In genomic region chr10:78261291-78261690, GRCh38 we compare ENCODE assay signal across 32 cellular contexts.
"Had no signal": no experiment of that assay in that cellular context is flagged by ENCODE, and none has a peak within 500 bp of the region (broad histone marks: within the 10 kb centered on the region; RNA-seq: fewer than 3 reads in every experiment).

No MANE protein-coding gene starts in this region.

- H3K36me3 ChIP-seq: adrenal gland, gastroesophageal sphincter, heart left ventricle, pancreas, uterus had no signal

- H3K27me3 Mint-ChIP-seq: activated CD4-positive, alpha-beta memory T cell treated with anti-CD3 and anti-CD28 coated beads for 36 hours; activated naive CD8-positive, alpha-beta T cell treated with anti-CD3 and anti-CD28 coated beads for 36 hours had no signal

- ATAC-seq: body of pancreas; gastroesophageal sphincter; left colon; naive thymus-derived CD4-positive, alpha-beta T cell; pancreas; psoas muscle had no signal

- H3K27ac ChIP-seq: adrenal gland, body of pancreas, coronary artery, gastroesophageal sphincter, heart left ventricle, pancreas, psoas muscle, testis, uterus had no signal

- H3K4me3 Mint-ChIP-seq: activated CD4-positive, alpha-beta memory T cell treated with anti-CD3 and anti-CD28 coated beads for 36 hours; activated CD4-positive, alpha-beta T cell treated with anti-CD3 and anti-CD28 coated beads, Interleukin-2, amount 10 ng/mL, durations not matched to agents 24 days and 14 days; activated naive CD4-positive, alpha-beta T cell treated with anti-CD3 and anti-CD28 coated beads for 36 hours; activated naive CD8-positive, alpha-beta T cell treated with anti-CD3 and anti-CD28 coated beads for 36 hours; activated T-helper 1 cell treated with anti-CD3 and anti-CD28 coated beads, Interleukin-12 subunit alpha, Interleukin-12 subunit beta, Interleukin-2, Interleukin-4 antibody, amounts not matched to agents 30 ng/mL and 10 ng/mL and 1 ng/mL, durations not matched to agents 14 hours and 24 hours and 36 hours; immature natural killer cell; naive thymus-derived CD4-positive, alpha-beta T cell; type B pancreatic cell had no signal

- H3K4me3 ChIP-seq: adrenal gland, body of pancreas, coronary artery, dorsolateral prefrontal cortex, gastroesophageal sphincter, heart left ventricle, pancreas, psoas muscle, testis, uterus had no signal

- H3K27ac Mint-ChIP-seq: activated CD4-positive, alpha-beta memory T cell treated with anti-CD3 and anti-CD28 coated beads for 36 hours; activated CD4-positive, alpha-beta T cell treated with anti-CD3 and anti-CD28 coated beads, Interleukin-2, amount 10 ng/mL, durations not matched to agents 24 days and 14 days; activated naive CD4-positive, alpha-beta T cell treated with anti-CD3 and anti-CD28 coated beads for 36 hours; activated naive CD8-positive, alpha-beta T cell treated with anti-CD3 and anti-CD28 coated beads for 36 hours; activated T-helper 1 cell treated with anti-CD3 and anti-CD28 coated beads, Interleukin-12 subunit alpha, Interleukin-12 subunit beta, Interleukin-2, Interleukin-4 antibody, amounts not matched to agents 30 ng/mL and 10 ng/mL and 1 ng/mL, durations not matched to agents 14 hours and 24 hours and 36 hours; immature natural killer cell; naive thymus-derived CD4-positive, alpha-beta T cell had no signal

- H3K9me3 ChIP-seq: adrenal gland, body of pancreas, gastroesophageal sphincter, heart left ventricle, pancreas, psoas muscle, testis, uterus had no signal

- H3K36me3 Mint-ChIP-seq: activated CD4-positive, alpha-beta memory T cell treated with anti-CD3 and anti-CD28 coated beads for 36 hours; activated naive CD8-positive, alpha-beta T cell treated with anti-CD3 and anti-CD28 coated beads for 36 hours; immature natural killer cell; naive thymus-derived CD4-positive, alpha-beta T cell; type B pancreatic cell had no signal

- H3K4me1 Mint-ChIP-seq: activated CD4-positive, alpha-beta T cell treated with anti-CD3 and anti-CD28 coated beads, Interleukin-2, amount 10 ng/mL, durations not matched to agents 24 days and 14 days; activated naive CD8-positive, alpha-beta T cell treated with anti-CD3 and anti-CD28 coated beads for 36 hours; immature natural killer cell had no signal

- H3K27me3 ChIP-seq: adrenal gland, body of pancreas, dorsolateral prefrontal cortex, gastroesophageal sphincter, heart left ventricle, pancreas, testis, uterus had no signal

- DNase-seq: activated CD4-positive, alpha-beta memory T cell treated with anti-CD3 and anti-CD28 coated beads for 36 hours; activated CD4-positive, alpha-beta T cell treated with anti-CD3 and anti-CD28 coated beads, Interleukin-2, amount 10 ng/mL, durations not matched to agents 24 days and 14 days; activated CD4-positive, CD25-positive, alpha-beta regulatory T cell treated with anti-CD3 and anti-CD28 coated beads, Interleukin-2, amount 50 U/mL, for 72 hours; activated CD8-positive, alpha-beta memory T cell treated with anti-CD3 and anti-CD28 coated beads, Interleukin-2, amount 50 U/mL, for 4 hours; activated effector memory CD4-positive, alpha-beta T cell treated with anti-CD3 and anti-CD28 coated beads, Interleukin-2, amount 50 U/mL, for 16 hours; activated naive CD4-positive, alpha-beta T cell treated with anti-CD3 and anti-CD28 coated beads for 36 hours; activated naive CD8-positive, alpha-beta T cell treated with anti-CD3 and anti-CD28 coated beads for 36 hours; activated T-cell treated with anti-CD3 and anti-CD28 coated beads, Interleukin-2, amount 50 U/mL, for 1 hour; adrenal gland; aorta; body of pancreas; dorsolateral prefrontal cortex; effector memory CD4-positive, alpha-beta T cell; heart left ventricle; hypothalamus; immature natural killer cell; kidney; left colon; mammary epithelial cell; midbrain; naive thymus-derived CD4-positive, alpha-beta T cell; nucleus accumbens; pancreas; psoas muscle; stimulated activated naive CD4-positive, alpha-beta T cell treated with Interleukin-2 at 50 U/mL for 16 hours; T-helper 2 cell; testis; uterus had no signal

- H3K4me1 ChIP-seq: body of pancreas, pancreas, psoas muscle, uterus had no signal
